ENCODE assay signal across 15 cellular contexts in genomic region chr9:9337129-9337528, GRCh38.
DNase-seq lines count a peak whose midpoint lies in the region; ATAC-seq and TF ChIP-seq lines count a peak whose summit lies in the region.
"Had no signal": no experiment of that assay in that cellular context is flagged by ENCODE, and none has a peak within 500 bp of the region (broad histone marks: within the 10 kb centered on the region; RNA-seq: fewer than 3 reads in every experiment).

No MANE protein-coding gene starts in this region.

- peak; percentile 15 for TF ChIP-seq CTCF in NB4 (IDR thresholded peaks at IDR 0.05; ENCODE audit: low read depth, low read length)
- peak; percentile 83 for TF ChIP-seq CTCF in endodermal cell (conservative IDR thresholded peaks at IDR 0.05)
- no peak for TF ChIP-seq CTCF in testis (IDR thresholded peaks at IDR 0.05)

- H3K9me3 Mint-ChIP-seq in endodermal cell, result no peaks in the 10 kb centered on the region
- H3K9me3 Mint-ChIP-seq in activated CD8-positive, alpha-beta T cell treated with anti-CD3 and anti-CD28 coated beads, Interleukin-2, amount 10 ng/mL, durations not matched to agents 7 days and 5 days (ENCODE audit: insufficient read depth), result no peaks in the 10 kb centered on the region
- H3K9me3 Mint-ChIP-seq: IgD-negative memory B cell had no signal

- H3K36me3 Mint-ChIP-seq in endodermal cell (ENCODE audit: low read depth), result no peaks in the 10 kb centered on the region
- H3K36me3 Mint-ChIP-seq in activated CD8-positive, alpha-beta T cell treated with anti-CD3 and anti-CD28 coated beads, Interleukin-2, amount 10 ng/mL, durations not matched to agents 7 days and 5 days (ENCODE audit: low read depth), result no peaks in the 10 kb centered on the region
- H3K36me3 Mint-ChIP-seq: CD8-positive, alpha-beta T cell; IgD-negative memory B cell had no signal

- CTCF ChIA-PET in activated CD8-positive, alpha-beta T cell treated with anti-CD3 and anti-CD28 coated beads, Interleukin-2, amount 10 ng/mL, durations not matched to agents 7 days and 5 days (lab: Charles Lee), result no interaction called here

- no peak overlapping the region for H3K4me3 ChIP-seq in NB4 (ENCODE audit: low read depth, low read length)
- H3K4me3 ChIP-seq in endodermal cell (ENCODE audit: low read length), result no peak overlapping the region
- no peak overlapping the region for H3K4me3 ChIP-seq in testis
- H3K4me3 ChIP-seq: SJSA1 had no signal

- no peak overlapping the region for H3K27ac ChIP-seq in endodermal cell (ENCODE audit: low read depth, low read length)
- no peak overlapping the region for H3K27ac ChIP-seq in testis
- H3K27ac ChIP-seq: SJSA1 had no signal

- no peaks in the 10 kb centered on the region for H3K27me3 ChIP-seq in endodermal cell (ENCODE audit: control insufficient read depth, insufficient read depth, low read length, poor library complexity, severe bottlenecking)
- no peaks in the 10 kb centered on the region for H3K27me3 ChIP-seq in testis
- H3K27me3 ChIP-seq: SJSA1 had no signal

- no peaks in the 10 kb centered on the region for H3K4me1 Mint-ChIP-seq in endodermal cell
- no peaks in the 10 kb centered on the region for H3K4me1 Mint-ChIP-seq in activated CD8-positive, alpha-beta T cell treated with anti-CD3 and anti-CD28 coated beads, Interleukin-2, amount 10 ng/mL, durations not matched to agents 7 days and 5 days (ENCODE audit: low read depth)
- H3K4me1 Mint-ChIP-seq: IgD-negative memory B cell had no signal

- no peak overlapping the region for H3K4me3 Mint-ChIP-seq in endodermal cell
- H3K4me3 Mint-ChIP-seq in activated CD8-positive, alpha-beta T cell treated with anti-CD3 and anti-CD28 coated beads, Interleukin-2, amount 10 ng/mL, durations not matched to agents 7 days and 5 days, result no peak overlapping the region
- H3K4me3 Mint-ChIP-seq: CD8-positive, alpha-beta T cell; IgD-negative memory B cell had no signal

- DNase-seq in DMS53 (lab: John Stamatoyannopoulos, UW) (peak; percentile 22), DMS53 treated with DMSO at 0.1 percent for 48 hours (lab: John Stamatoyannopoulos, UW; ENCODE audit: unreplicated experiment) (no peak), NB4 (ENCODE audit: low read depth) (no peak), endodermal cell (no peak), testis (peak; percentile 23), islet precursor cell (no peak)
- DNase-seq in activated CD8-positive, alpha-beta T cell treated with anti-CD3 and anti-CD28 coated beads, Interleukin-2, amount 10 ng/mL, durations not matched to agents 7 days and 5 days, result no peak
- DNase-seq: 8988T; CD8-positive, alpha-beta T cell; GOT3; Kasumi-1; NCI-H187 had no signal

- H3K27ac Mint-ChIP-seq in endodermal cell, result no peak overlapping the region
- H3K27ac Mint-ChIP-seq in activated CD8-positive, alpha-beta T cell treated with anti-CD3 and anti-CD28 coated beads, Interleukin-2, amount 10 ng/mL, durations not matched to agents 7 days and 5 days, result no peak overlapping the region
- H3K27ac Mint-ChIP-seq: CD8-positive, alpha-beta T cell; IgD-negative memory B cell had no signal

- intact Hi-C loops in testis (cut with DNase I; ENCODE audit: low total_unique reads), result no loop called here

- H3K4me1 ChIP-seq in endodermal cell (ENCODE audit: control insufficient read depth, insufficient read depth, low read length) (peaks cover 2% of the 10 kb centered on the region), testis (no peaks in the 10 kb centered on the region)
- H3K4me1 ChIP-seq: SJSA1 had no signal

- no peaks in the 10 kb centered on the region for H3K27me3 Mint-ChIP-seq in endodermal cell (ENCODE audit: insufficient read depth)
- no peaks in the 10 kb centered on the region for H3K27me3 Mint-ChIP-seq in activated CD8-positive, alpha-beta T cell treated with anti-CD3 and anti-CD28 coated beads, Interleukin-2, amount 10 ng/mL, durations not matched to agents 7 days and 5 days (ENCODE audit: low read depth)
- H3K27me3 Mint-ChIP-seq: IgD-negative memory B cell had no signal

- H3K9me3 ChIP-seq in endodermal cell (ENCODE audit: control insufficient read depth, low read length) (no peaks in the 10 kb centered on the region), testis (no peaks in the 10 kb centered on the region)
- H3K9me3 ChIP-seq: SJSA1 had no signal

- ATAC-seq in activated CD8-positive, alpha-beta T cell treated with anti-CD3 and anti-CD28 coated beads, Interleukin-2, amount 10 ng/mL, durations not matched to agents 7 days and 5 days, result no peak
- no peak for ATAC-seq in HG03442 (IDR thresholded peaks at IDR 0.05; ENCODE audit: unreplicated experiment)
- ATAC-seq: CD8-positive, alpha-beta T cell had no signal

- H3K9ac ChIP-seq in endodermal cell (ENCODE audit: extremely low read depth, low read length, poor library complexity, severe bottlenecking), result no peak overlapping the region

- TF ChIP-seq POLR2A in NB4 (IDR thresholded peaks at IDR 0.05; ENCODE audit: extremely low read depth, insufficient read length) (no peak), testis (IDR thresholded peaks at IDR 0.05) (no peak)

- POLR2A ChIA-PET in activated CD8-positive, alpha-beta T cell treated with anti-CD3 and anti-CD28 coated beads, Interleukin-2, amount 10 ng/mL, durations not matched to agents 7 days and 5 days (lab: Charles Lee), result no interaction called here

- H3K36me3 ChIP-seq in endodermal cell (ENCODE audit: control insufficient read depth, insufficient read depth, low read length) (no peaks in the 10 kb centered on the region), testis (ENCODE audit: low read depth, missing control alignments) (no peaks in the 10 kb centered on the region)
- H3K36me3 ChIP-seq: SJSA1 had no signal

Comparison
In these comparisons a context has a peak if more than half of its experiments do, and no peak if none do; other contexts are left out.
1. DNase-seq: peak in DMS53 (single experiment) and testis (single experiment); none in DMS53 treated with DMSO at 0.1 percent for 48 hours (single experiment), NB4 (single experiment), endodermal cell (single experiment), islet precursor cell (single experiment) and activated CD8-positive, alpha-beta T cell treated with anti-CD3 and anti-CD28 coated beads, Interleukin-2, amount 10 ng/mL, durations not matched to agents 7 days and 5 days (single experiment).
2. CTCF ChIP-seq: peak in NB4 (single experiment) and endodermal cell (single experiment); none in testis (0 of 3).